In genomic region chr11:61268588-61269250, GRCh38 we compare ENCODE assay signal across 1 cellular context.
A peak's percentile ranks its signal among the peaks of the same experiment; 100 is the strongest.
TF ChIP-seq lines count a peak whose summit lies in the region.

No MANE protein-coding gene starts in this region.

TF ChIP-seq in K562, 482 proteins besides CTCF, POLR2A, EP300 and RAD21:
- TF ChIP-seq FOXP4 (CRISPR knock-in tag; IDR thresholded peaks at IDR 0.05; ENCODE audit: borderline replicate concordance) (no peak), RBM25 (IDR thresholded peaks at IDR 0.05; ENCODE audit: low read depth, low read length, severe bottlenecking) (peak; percentile 25), PCBP1 (IDR thresholded peaks at IDR 0.05; ENCODE audit: low read depth, low read length, poor library complexity, severe bottlenecking) (no peak)
